In the genomic region with DNA sequence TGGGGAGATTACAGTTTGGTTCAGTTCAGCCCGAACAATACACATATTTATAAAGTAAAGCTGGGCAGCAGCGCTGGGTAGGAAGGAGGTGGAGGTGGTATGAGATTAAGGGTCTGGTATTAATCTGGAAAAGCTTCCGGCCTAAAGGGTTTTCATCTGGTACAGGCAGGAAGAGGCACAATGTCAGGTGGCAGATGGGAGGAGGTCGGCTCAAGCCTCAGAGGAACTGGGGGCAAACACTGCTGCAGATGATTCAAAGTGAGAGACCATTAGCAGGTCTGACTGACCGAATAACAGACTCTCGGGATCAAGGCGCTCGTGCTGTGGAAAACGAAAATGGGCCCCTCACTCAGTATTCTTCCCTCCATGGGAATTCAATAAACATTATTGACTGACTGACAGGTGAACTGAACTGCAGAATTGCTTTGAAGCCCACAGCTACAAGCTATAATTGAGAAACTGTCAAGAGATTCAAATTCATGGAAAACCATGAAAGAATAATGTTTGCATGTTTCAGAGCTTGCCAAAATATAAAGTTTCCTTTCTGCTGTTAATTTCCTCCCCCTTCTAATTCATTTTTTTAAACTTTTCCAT, we compare ENCODE assay signal across 20 cellular contexts.
"Had no signal": no experiment of that assay in that cellular context is flagged by ENCODE, and none has a peak within 500 bp of the region (broad histone marks: within the 10 kb centered on the region; RNA-seq: fewer than 3 reads in every experiment).

No MANE protein-coding gene starts in this region.

- DNase-seq: activated CD4-positive, alpha-beta T cell treated with anti-CD3 and anti-CD28 coated beads, Interleukin-2, amount 10 ng/mL, durations not matched to agents 24 days and 14 days; activated CD8-positive, alpha-beta T cell treated with anti-CD3 and anti-CD28 coated beads, Interleukin-2, amount 10 ng/mL, durations not matched to agents 7 days and 5 days; activated naive CD4-positive, alpha-beta T cell treated with anti-CD3 and anti-CD28 coated beads, Interleukin-2, amount 10 ng/mL, durations not matched to agents 7 days and 5 days; activated naive CD8-positive, alpha-beta T cell treated with anti-CD3 and anti-CD28 coated beads, Interleukin-2, amount 50 U/mL, for 24 hours; activated T-cell treated with anti-CD3 and anti-CD28 coated beads, Interleukin-2, amount 50 U/mL, for 24 hours; aorta; cerebellar nuclear complex; cortex of kidney; effector CD4-positive, alpha-beta T cell; gastrocnemius medialis; left ventricle myocardium superior; mucosa of descending colon; naive B cell; stimulated activated CD4-positive, alpha-beta T cell treated with anti-CD3 and anti-CD28 coated beads, Interleukin-15, amount 100 ng/mL, for 24 hours; stimulated activated CD4-positive, alpha-beta T cell treated with anti-CD3 and anti-CD28 coated beads, Interleukin-2, amount 100 ng/mL, for 48 hours; T-helper 9 cell had no signal

- H3K27me3 ChIP-seq: gastrocnemius medialis, tibial nerve had no signal

- H3K4me1 ChIP-seq: gastrocnemius medialis, prostate gland, tibial nerve had no signal

- H3K4me3 ChIP-seq: gastrocnemius medialis, mucosa of descending colon, prostate gland, tibial nerve had no signal

- ATAC-seq: activated CD8-positive, alpha-beta T cell treated with anti-CD3 and anti-CD28 coated beads, Interleukin-2, amount 10 ng/mL, durations not matched to agents 7 days and 5 days; activated naive CD8-positive, alpha-beta T cell treated with anti-CD3 and anti-CD28 coated beads, Interleukin-2, amount 50 U/mL, for 24 hours; esophagus mucosa; gastrocnemius medialis; left ventricle myocardium superior; mucosa of descending colon had no signal

- H3K27me3 Mint-ChIP-seq: activated CD4-positive, alpha-beta T cell treated with anti-CD3 and anti-CD28 coated beads, Interleukin-2, amount 10 ng/mL, durations not matched to agents 24 days and 14 days; activated naive CD4-positive, alpha-beta T cell treated with anti-CD3 and anti-CD28 coated beads, Interleukin-2, amount 10 ng/mL, durations not matched to agents 7 days and 5 days; naive B cell had no signal

- H3K27ac ChIP-seq: gastrocnemius medialis, prostate gland, tibial nerve had no signal

- H3K9me3 ChIP-seq: gastrocnemius medialis, mucosa of descending colon, prostate gland, tibial nerve had no signal

- H3K4me1 Mint-ChIP-seq: activated CD4-positive, alpha-beta T cell treated with anti-CD3 and anti-CD28 coated beads, Interleukin-2, amount 10 ng/mL, durations not matched to agents 24 days and 14 days; activated naive CD4-positive, alpha-beta T cell treated with anti-CD3 and anti-CD28 coated beads, Interleukin-2, amount 10 ng/mL, durations not matched to agents 7 days and 5 days; activated naive CD8-positive, alpha-beta T cell treated with anti-CD3 and anti-CD28 coated beads, Interleukin-2, amount 50 U/mL, for 24 hours; naive B cell had no signal

- H3K9me3 Mint-ChIP-seq: activated CD4-positive, alpha-beta T cell treated with anti-CD3 and anti-CD28 coated beads, Interleukin-2, amount 10 ng/mL, durations not matched to agents 24 days and 14 days; activated naive CD4-positive, alpha-beta T cell treated with anti-CD3 and anti-CD28 coated beads, Interleukin-2, amount 10 ng/mL, durations not matched to agents 7 days and 5 days; activated naive CD8-positive, alpha-beta T cell treated with anti-CD3 and anti-CD28 coated beads, Interleukin-2, amount 50 U/mL, for 24 hours; activated T-cell treated with anti-CD3 and anti-CD28 coated beads, Interleukin-2, amount 50 U/mL, for 24 hours; naive B cell; stimulated activated naive CD8-positive, alpha-beta T cell treated with anti-CD3 and anti-CD28 coated beads, Interleukin-15, Interleukin-2, amounts not matched to agents 100 ng/mL and 50 ng/mL, for 24 hours had no signal

- H3K4me3 Mint-ChIP-seq: activated CD4-positive, alpha-beta T cell treated with anti-CD3 and anti-CD28 coated beads, Interleukin-2, amount 10 ng/mL, durations not matched to agents 24 days and 14 days; activated CD8-positive, alpha-beta T cell treated with anti-CD3 and anti-CD28 coated beads, Interleukin-2, amount 10 ng/mL, durations not matched to agents 7 days and 5 days; activated naive CD4-positive, alpha-beta T cell treated with anti-CD3 and anti-CD28 coated beads, Interleukin-2, amount 10 ng/mL, durations not matched to agents 7 days and 5 days; activated naive CD8-positive, alpha-beta T cell treated with anti-CD3 and anti-CD28 coated beads, Interleukin-2, amount 50 U/mL, for 24 hours; activated T-cell treated with anti-CD3 and anti-CD28 coated beads, Interleukin-2, amount 50 U/mL, for 24 hours; naive B cell; stimulated activated naive CD8-positive, alpha-beta T cell treated with anti-CD3 and anti-CD28 coated beads, Interleukin-15, Interleukin-2, amounts not matched to agents 100 ng/mL and 50 ng/mL, for 24 hours had no signal

- H3K27ac Mint-ChIP-seq: activated CD4-positive, alpha-beta T cell treated with anti-CD3 and anti-CD28 coated beads, Interleukin-2, amount 10 ng/mL, durations not matched to agents 24 days and 14 days; activated CD8-positive, alpha-beta T cell treated with anti-CD3 and anti-CD28 coated beads, Interleukin-2, amount 10 ng/mL, durations not matched to agents 7 days and 5 days; activated naive CD4-positive, alpha-beta T cell treated with anti-CD3 and anti-CD28 coated beads, Interleukin-2, amount 10 ng/mL, durations not matched to agents 7 days and 5 days; activated naive CD8-positive, alpha-beta T cell treated with anti-CD3 and anti-CD28 coated beads, Interleukin-2, amount 50 U/mL, for 24 hours; activated T-cell treated with anti-CD3 and anti-CD28 coated beads, Interleukin-2, amount 50 U/mL, for 24 hours; stimulated activated naive CD8-positive, alpha-beta T cell treated with anti-CD3 and anti-CD28 coated beads, Interleukin-15, Interleukin-2, amounts not matched to agents 100 ng/mL and 50 ng/mL, for 24 hours had no signal

- H3K36me3 ChIP-seq: gastrocnemius medialis, prostate gland, tibial nerve had no signal

- H3K36me3 Mint-ChIP-seq: activated naive CD4-positive, alpha-beta T cell treated with anti-CD3 and anti-CD28 coated beads, Interleukin-2, amount 10 ng/mL, durations not matched to agents 7 days and 5 days had no signal
